11 cellular contexts compared by ENCODE assay signal in genomic region chr20:62388839-62389600, GRCh38. TPM values are rescaled to one million over a fixed set of nuclear protein-coding genes. Genes with fewer than 3 reads are reported as not detected.
DNase-seq lines count a peak whose midpoint lies in the region; ATAC-seq and TF ChIP-seq lines count a peak whose summit lies in the region.
"Had no signal": no experiment of that assay in that cellular context is flagged by ENCODE, and none has a peak within 500 bp of the region (broad histone marks: within the 10 kb centered on the region; RNA-seq: fewer than 3 reads in every experiment).

No MANE protein-coding gene starts in this region.

- H3K36me3 Mint-ChIP-seq in WTC11 (peaks cover 21% of the 10 kb centered on the region), mesothelial cell of epicardium (peaks cover 7% of the 10 kb centered on the region)

- ATAC-seq in WTC11 (no peak), GM21515 (IDR thresholded peaks at IDR 0.05; ENCODE audit: unreplicated experiment) (no peak), HG03442 (IDR thresholded peaks at IDR 0.05; ENCODE audit: unreplicated experiment) (no peak)
- ATAC-seq: right cardiac atrium had no signal

- H3K27ac Mint-ChIP-seq in WTC11: 0 out of 2 replicates have a peak overlapping the region, but pooled peaks have one; percentile 63
- peak overlapping the region; percentile 47 for H3K27ac Mint-ChIP-seq in mesothelial cell of epicardium

- TF ChIP-seq CTCF in WTC11 (IDR thresholded peaks at IDR 0.05) (no peak), mesothelial cell of epicardium (IDR thresholded peaks at IDR 0.05; ENCODE audit: unreplicated experiment) (no peak)

- H3K4me3 Mint-ChIP-seq in WTC11 (peak overlapping the region; percentile 89), mesothelial cell of epicardium (peak overlapping the region; percentile 88)

- DNase-seq in DMS 273 (lab: John Stamatoyannopoulos, UW; ENCODE audit: unreplicated experiment) (peak; percentile 42), DMS 273 treated with DMSO at 0.1 percent for 48 hours (lab: John Stamatoyannopoulos, UW) (no peak), HEK293T (ENCODE audit: extremely low spot score) (no peak), WTC11 (ENCODE audit: low spot score) (no peak), mesothelial cell of epicardium (ENCODE audit: low spot score in 2 of 2, unreplicated experiment in 2 of 2) (no peak), OCI-M1 (lab: John Stamatoyannopoulos, UW) (no peak)
- DNase-seq: 8988T, NCI-H2081 treated with DMSO at 0.1 percent for 48 hours, right cardiac atrium had no signal

- no peaks in the 10 kb centered on the region for H3K9me3 Mint-ChIP-seq in WTC11
- no peaks in the 10 kb centered on the region for H3K9me3 Mint-ChIP-seq in mesothelial cell of epicardium

- H3K4me1 Mint-ChIP-seq in WTC11 (peaks cover 27% of the 10 kb centered on the region), mesothelial cell of epicardium (peaks cover 30% of the 10 kb centered on the region)

- CTCF ChIA-PET in HEK293T (lab: Yijun Ruan, JAX) (no interaction called here), WTC11 (lab: Charles Lee) (interaction anchor here (0.6 to 1.8 kb wide), 3 partner anchors 12 to 111 kb away, joined by 3 to 5 read pairs (median 4); no protein-coding TSS in a partner anchor)

- H3K27me3 Mint-ChIP-seq in WTC11 (ENCODE audit: low read depth): no peaks in the 10 kb centered on the region
- no peaks in the 10 kb centered on the region for H3K27me3 Mint-ChIP-seq in mesothelial cell of epicardium (ENCODE audit: low read depth)

- POLR2A ChIA-PET in HEK293T (lab: Yijun Ruan, JAX): no interaction called here
- POLR2A ChIA-PET in WTC11 (lab: Charles Lee): no interaction called here

TF ChIP-seq in HEK293T, 16 proteins besides CTCF, POLR2A, EP300 and RAD21:
- TF ChIP-seq HDGF (IDR thresholded peaks at IDR 0.05; ENCODE audit: borderline replicate concordance) (no peak), ELF4 (IDR thresholded peaks at IDR 0.05) (0 out of 2 replicates have a peak, but pooled peaks have one; percentile 7), L3MBTL2 (conservative IDR thresholded peaks at IDR 0.05) (no peak), FOXA1 (IDR thresholded peaks at IDR 0.05) (no peak), LEF1 (IDR thresholded peaks at IDR 0.05; ENCODE audit: borderline replicate concordance) (no peak)
TF ChIP-seq in HEK293T: peak in this region for 1.

TF ChIP-seq in WTC11, 78 proteins besides CTCF, POLR2A, EP300 and RAD21:
- TF ChIP-seq ATF2 (CRISPR knock-in tag; IDR thresholded peaks at IDR 0.05; ENCODE audit: borderline replicate concordance, low read depth) (no peak), ZNF671 (CRISPR knock-in tag; IDR thresholded peaks at IDR 0.05) (peak; percentile 56; the same call in 1 of the 2 replicates), FOXP1 (CRISPR knock-in tag; IDR thresholded peaks at IDR 0.05; ENCODE audit: borderline replicate concordance) (0 out of 2 replicates have a peak, but pooled peaks have one; percentile 28), GTF2I (CRISPR knock-in tag; conservative IDR thresholded peaks at IDR 0.05) (no peak), JUN (CRISPR knock-in tag; IDR thresholded peaks at IDR 0.05) (no peak), FOXK1 (CRISPR knock-in tag; IDR thresholded peaks at IDR 0.05) (no peak), ZNF396 (CRISPR knock-in tag; IDR thresholded peaks at IDR 0.05; ENCODE audit: borderline replicate concordance) (no peak), PRRX2 (CRISPR knock-in tag; IDR thresholded peaks at IDR 0.05) (peak; percentile 5; the same call in 1 of the 2 replicates), SMAD3 (CRISPR knock-in tag; IDR thresholded peaks at IDR 0.05; ENCODE audit: borderline replicate concordance) (0 out of 2 replicates have a peak, but pooled peaks have one; percentile 15), ZNF423 (CRISPR knock-in tag; IDR thresholded peaks at IDR 0.05) (no peak), EMX1 (CRISPR knock-in tag; IDR thresholded peaks at IDR 0.05) (peak; percentile 85), ZNF416 (CRISPR knock-in tag; IDR thresholded peaks at IDR 0.05) (0 out of 2 replicates have a peak, but pooled peaks have one; percentile 82), MYBL2 (CRISPR knock-in tag; IDR thresholded peaks at IDR 0.05) (no peak)
- TF ChIP-seq, protein P1, sequence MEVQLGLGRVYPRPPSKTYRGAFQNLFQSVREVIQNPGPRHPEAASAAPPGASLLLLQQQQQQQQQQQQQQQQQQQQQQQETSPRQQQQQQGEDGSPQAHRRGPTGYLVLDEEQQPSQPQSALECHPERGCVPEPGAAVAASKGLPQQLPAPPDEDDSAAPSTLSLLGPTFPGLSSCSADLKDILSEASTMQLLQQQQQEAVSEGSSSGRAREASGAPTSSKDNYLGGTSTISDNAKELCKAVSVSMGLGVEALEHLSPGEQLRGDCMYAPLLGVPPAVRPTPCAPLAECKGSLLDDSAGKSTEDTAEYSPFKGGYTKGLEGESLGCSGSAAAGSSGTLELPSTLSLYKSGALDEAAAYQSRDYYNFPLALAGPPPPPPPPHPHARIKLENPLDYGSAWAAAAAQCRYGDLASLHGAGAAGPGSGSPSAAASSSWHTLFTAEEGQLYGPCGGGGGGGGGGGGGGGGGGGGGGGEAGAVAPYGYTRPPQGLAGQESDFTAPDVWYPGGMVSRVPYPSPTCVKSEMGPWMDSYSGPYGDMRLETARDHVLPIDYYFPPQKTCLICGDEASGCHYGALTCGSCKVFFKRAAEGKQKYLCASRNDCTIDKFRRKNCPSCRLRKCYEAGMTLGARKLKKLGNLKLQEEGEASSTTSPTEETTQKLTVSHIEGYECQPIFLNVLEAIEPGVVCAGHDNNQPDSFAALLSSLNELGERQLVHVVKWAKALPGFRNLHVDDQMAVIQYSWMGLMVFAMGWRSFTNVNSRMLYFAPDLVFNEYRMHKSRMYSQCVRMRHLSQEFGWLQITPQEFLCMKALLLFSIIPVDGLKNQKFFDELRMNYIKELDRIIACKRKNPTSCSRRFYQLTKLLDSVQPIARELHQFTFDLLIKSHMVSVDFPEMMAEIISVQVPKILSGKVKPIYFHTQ (CRISPR knock-in tag; IDR thresholded peaks at IDR 0.05): peak; percentile 52; the same call in 1 of the 2 replicates
TF ChIP-seq in WTC11: peak in this region for 7.

RNA-seq across cellular contexts. Expression of gene RPS21, which starts 2.1 kb away (rescaled TPM):
- total RNA-seq in WTC11 (2021) (2,016 to 2,119 TPM (median 2,047 TPM) in 3 replicates), mesothelial cell of epicardium (1,089 to 1,145 TPM (median 1,126 TPM) in 3 replicates)

RNA-seq across cellular contexts. Expression of gene CABLES2, which starts 18.1 kb away (rescaled TPM):
- total RNA-seq in WTC11 (2021) (7.5 to 10.6 TPM (median 9.2 TPM) in 3 replicates), mesothelial cell of epicardium (22.8 to 23.7 TPM (median 23.6 TPM) in 3 replicates)

RNA-seq across cellular contexts. Expression of gene LAMA5, which starts 21.9 kb away (rescaled TPM):
- total RNA-seq in WTC11 (2021) (298 to 329 TPM (median 323 TPM) in 3 replicates), mesothelial cell of epicardium (571 to 618 TPM (median 601 TPM) in 3 replicates)

RNA-seq across cellular contexts. Expression of gene RBBP8NL, which starts 38.3 kb away (rescaled TPM):
- total RNA-seq in WTC11 (2021) (0.99 to 1.5 TPM (median 1.4 TPM) in 3 replicates), mesothelial cell of epicardium (12.3 to 13.5 TPM (median 12.6 TPM) in 3 replicates)
- total RNA-seq: right cardiac atrium had no signal
